ENCODE assay signal across 26 cellular contexts in the genomic region with DNA sequence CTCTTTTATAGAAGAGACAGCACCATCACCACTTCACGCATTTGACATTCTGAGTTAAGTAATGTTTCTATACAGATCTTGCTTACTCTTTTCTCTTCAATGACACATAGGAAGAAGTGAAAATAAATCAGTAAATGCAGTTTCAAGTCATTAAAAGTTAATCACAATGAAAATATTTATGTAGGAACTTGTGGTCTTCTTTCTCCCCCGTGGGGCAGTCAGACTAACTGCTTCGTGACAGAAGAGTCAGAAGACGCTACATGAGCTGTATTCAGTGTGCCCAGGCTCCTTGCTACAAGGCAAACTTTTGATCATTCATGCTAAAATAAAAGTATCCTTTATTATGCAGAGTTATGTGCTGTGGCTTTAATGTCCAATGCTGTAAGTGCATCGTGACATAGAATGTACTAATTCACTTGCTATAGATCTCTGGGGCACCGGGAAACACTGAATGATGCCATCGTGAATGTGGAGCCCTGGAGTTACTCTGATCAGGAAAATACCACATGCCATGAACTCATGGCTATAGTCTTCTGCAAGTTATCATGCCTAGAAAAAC.
A peak's percentile ranks its signal among the peaks of the same experiment; 100 is the strongest.
DNase-seq lines count a peak whose midpoint lies in the region; ATAC-seq and TF ChIP-seq lines count a peak whose summit lies in the region.
"Had no signal": no experiment of that assay in that cellular context is flagged by ENCODE, and none has a peak within 500 bp of the region (broad histone marks: within the 10 kb centered on the region; RNA-seq: fewer than 3 reads in every experiment).

No MANE protein-coding gene starts in this region.

- POLR2A ChIA-PET in T-cell (lab: Charles Lee): interaction anchor here (0.6 to 0.9 kb wide), 3 partner anchors 36 to 328 kb away, joined by 3 read pairs; no protein-coding TSS in a partner anchor

- no peaks in the 10 kb centered on the region for H3K4me1 ChIP-seq in body of pancreas
- H3K4me1 ChIP-seq: foreskin keratinocyte, HAP-1 had no signal

- H3K36me3 ChIP-seq in body of pancreas (replicated peaks in 1 of 2; ENCODE audit: insufficient read depth in 1 of 2, low read depth in 2 of 2): no peaks in the 10 kb centered on the region
- H3K36me3 ChIP-seq: HAP-1, neural progenitor cell, Peyer's patch had no signal

- no peak for TF ChIP-seq POLR2A in body of pancreas (IDR thresholded peaks at IDR 0.05)

- 83 to 84% methylated on average over 7 of the region's 7 CpGs for WGBS in body of pancreas, 2 donors

- no peaks in the 10 kb centered on the region for H3K27me3 ChIP-seq in body of pancreas
- H3K27me3 ChIP-seq: foreskin keratinocyte, neural progenitor cell, Peyer's patch, suprapubic skin had no signal

- peak overlapping the region; percentile 92 for H3K27ac Mint-ChIP-seq in activated naive CD4-positive, alpha-beta T cell treated with anti-CD3 and anti-CD28 coated beads, Interleukin-2, amount 10 ng/mL, durations not matched to agents 7 days and 5 days
- peak overlapping the region; percentile 23 to 96 for H3K27ac Mint-ChIP-seq in T-cell

- TF ChIP-seq CTCF in fibroblast of mammary gland (conservative IDR thresholded peaks at IDR 0.05; ENCODE audit: control insufficient read depth, insufficient read depth, low read depth, low read length) (no peak), body of pancreas (IDR thresholded peaks at IDR 0.05) (no peak)

- ATAC-seq in T-cell (replicated peaks in 1 of 4): no peak
- no peak for ATAC-seq in GM19397 (IDR thresholded peaks at IDR 0.05; ENCODE audit: unreplicated experiment)
- no peak for ATAC-seq in body of pancreas
- no peak for ATAC-seq in HG02678 (IDR thresholded peaks at IDR 0.05; ENCODE audit: unreplicated experiment)
- ATAC-seq: foreskin keratinocyte, lower lobe of right lung, sciatic nerve had no signal

- intact Hi-C loops in body of pancreas (cut with DNase I): no loop called here

- DNase-seq in activated naive CD4-positive, alpha-beta T cell treated with anti-CD3 and anti-CD28 coated beads, Interleukin-2, amount 10 ng/mL, durations not matched to agents 7 days and 5 days: no peak
- DNase-seq in activated naive CD4-positive, alpha-beta T cell treated with Interleukin-2 at 50 U/mL for 16 hours: no peak
- no peak for DNase-seq in T-cell
- DNase-seq in fibroblast of mammary gland (ENCODE audit: low read depth): peak; percentile 42
- peak; percentile 47 for DNase-seq in stromal cell of bone marrow (ENCODE audit: low read depth)
- DNase-seq in body of pancreas: no peak
- DNase-seq: activated naive CD8-positive, alpha-beta T cell treated with anti-CD3 and anti-CD28 coated beads, Interleukin-2, amount 10 ng/mL, durations not matched to agents 7 days and 5 days; effector CD4-positive, alpha-beta T cell; EL; erythroblast; foreskin keratinocyte; islet precursor cell; lower lobe of right lung; mucosa of descending colon; NCI-H1694; NCI-H2171 treated with DMSO at 0.1 percent for 48 hours; NCI-H526; Peyer's patch had no signal

- CTCF ChIA-PET in activated naive CD4-positive, alpha-beta T cell treated with anti-CD3 and anti-CD28 coated beads, Interleukin-2, amount 10 ng/mL, durations not matched to agents 7 days and 5 days (lab: Charles Lee): interaction anchor here (0.7 to 3.2 kb wide), 6 partner anchors 12 to 320 kb away, joined by 3 to 14 read pairs (median 8); no protein-coding TSS in a partner anchor
- CTCF ChIA-PET in T-cell (lab: Charles Lee): interaction anchor here (0.5 to 2.0 kb wide), 6 partner anchors 12 to 319 kb away, joined by 3 to 8 read pairs (median 6); no protein-coding TSS in a partner anchor

- H3K4me3 Mint-ChIP-seq in activated naive CD4-positive, alpha-beta T cell treated with anti-CD3 and anti-CD28 coated beads, Interleukin-2, amount 10 ng/mL, durations not matched to agents 7 days and 5 days: no peak overlapping the region
- H3K4me3 Mint-ChIP-seq in T-cell: peak overlapping the region in 1 of 3 donors; percentile 70
- H3K4me3 Mint-ChIP-seq: brain, neural progenitor cell had no signal

- H3K36me3 Mint-ChIP-seq in activated naive CD4-positive, alpha-beta T cell treated with anti-CD3 and anti-CD28 coated beads, Interleukin-2, amount 10 ng/mL, durations not matched to agents 7 days and 5 days: peaks cover 80% of the 10 kb centered on the region
- peaks cover 70% of the 10 kb centered on the region for H3K36me3 Mint-ChIP-seq in T-cell

- no peaks in the 10 kb centered on the region for H3K27me3 Mint-ChIP-seq in activated naive CD4-positive, alpha-beta T cell treated with anti-CD3 and anti-CD28 coated beads, Interleukin-2, amount 10 ng/mL, durations not matched to agents 7 days and 5 days
- no peaks in the 10 kb centered on the region for H3K27me3 Mint-ChIP-seq in T-cell
- H3K27me3 Mint-ChIP-seq: activated naive CD8-positive, alpha-beta T cell treated with anti-CD3 and anti-CD28 coated beads, Interleukin-2, amount 10 ng/mL, durations not matched to agents 7 days and 5 days; brain had no signal

- H3K9me3 ChIP-seq in body of pancreas: no peaks in the 10 kb centered on the region
- H3K9me3 ChIP-seq: HAP-1, lower lobe of right lung, mucosa of descending colon, Peyer's patch, suprapubic skin had no signal

- no peaks in the 10 kb centered on the region for H3K9me3 Mint-ChIP-seq in activated naive CD4-positive, alpha-beta T cell treated with anti-CD3 and anti-CD28 coated beads, Interleukin-2, amount 10 ng/mL, durations not matched to agents 7 days and 5 days
- peaks cover 0 to 3% (median 0%) of the 10 kb centered on the region in 3 donors for H3K9me3 Mint-ChIP-seq in T-cell
- H3K9me3 Mint-ChIP-seq: activated T-helper 1 cell treated with anti-CD3 and anti-CD28 coated beads, Interleukin-12 subunit alpha, Interleukin-12 subunit beta, Interleukin-2, Interleukin-4 antibody, amounts not matched to agents 30 ng/mL and 10 ng/mL and 1 ng/mL, durations not matched to agents 14 hours and 24 hours and 36 hours had no signal

- H3K27ac ChIP-seq in body of pancreas: no peak overlapping the region
- H3K27ac ChIP-seq: foreskin keratinocyte, neural progenitor cell, suprapubic skin had no signal

- H3K4me3 ChIP-seq in fibroblast of mammary gland (ENCODE audit: control insufficient read depth, low read depth, low read length) (no peak overlapping the region), body of pancreas (no peak overlapping the region)
- H3K4me3 ChIP-seq: HAP-1, lower lobe of right lung, mucosa of descending colon, neural progenitor cell, Peyer's patch, suprapubic skin had no signal

- H3K4me1 Mint-ChIP-seq in activated naive CD4-positive, alpha-beta T cell treated with anti-CD3 and anti-CD28 coated beads, Interleukin-2, amount 10 ng/mL, durations not matched to agents 7 days and 5 days: peaks cover 69% of the 10 kb centered on the region
- peaks cover 84 to 96% (median 96%) of the 10 kb centered on the region in 3 donors for H3K4me1 Mint-ChIP-seq in T-cell

Comparison
In these comparisons a context has a peak if more than half of its experiments do, and no peak if none do; other contexts are left out.
1. DNase-seq: peak in fibroblast of mammary gland (single experiment) and stromal cell of bone marrow (single experiment); none in activated naive CD4-positive, alpha-beta T cell treated with anti-CD3 and anti-CD28 coated beads, Interleukin-2, amount 10 ng/mL, durations not matched to agents 7 days and 5 days (single experiment), activated naive CD4-positive, alpha-beta T cell treated with Interleukin-2 at 50 U/mL for 16 hours (single experiment), T-cell (0 of 34) and body of pancreas (0 of 4).